33 cellular contexts compared by ENCODE assay signal in genomic region chr2:238565031-238565430, GRCh38.
"Had no signal": no experiment of that assay in that cellular context is flagged by ENCODE, and none has a peak within 500 bp of the region (broad histone marks: within the 10 kb centered on the region; RNA-seq: fewer than 3 reads in every experiment).

No MANE protein-coding gene starts in this region.

- H3K27ac Mint-ChIP-seq: activated B cell treated with CpG ODN at 0.5 μM for 24 hours; activated CD4-positive, alpha-beta memory T cell treated with anti-CD3 and anti-CD28 coated beads, Interleukin-2, amount 10 ng/mL, durations not matched to agents 7 days and 5 days; activated CD4-positive, alpha-beta T cell treated with anti-CD3 and anti-CD28 coated beads, Interleukin-2, amount 10 ng/mL, durations not matched to agents 24 days and 14 days; activated CD8-positive, alpha-beta memory T cell treated with anti-CD3 and anti-CD28 coated beads, Interleukin-2, amount 10 ng/mL, durations not matched to agents 7 days and 5 days; activated CD8-positive, alpha-beta T cell treated with anti-CD3 and anti-CD28 coated beads, Interleukin-2, amount 10 ng/mL, durations not matched to agents 7 days and 5 days; activated naive CD4-positive, alpha-beta T cell treated with anti-CD3 and anti-CD28 coated beads, Interleukin-2, amount 10 ng/mL, durations not matched to agents 7 days and 5 days; activated naive CD4-positive, alpha-beta T cell treated with anti-CD3 and anti-CD28 coated beads, Interleukin-2, amount 50 U/mL, for 24 hours; activated naive CD8-positive, alpha-beta T cell; activated T-cell treated with anti-CD3 and anti-CD28 coated beads, Interleukin-2, amount 50 U/mL, for 24 hours; activated T-helper 2 cell treated with anti-CD3 and anti-CD28 coated beads, Interferon-gamma antibody, Interleukin-2, Interleukin-4, amounts not matched to agents 10 μg/mL and 5 μg/mL and 100 μg/mL, durations not matched to agents 14 hours and 24 hours and 36 hours; T-helper 1 cell treated with Interleukin-12 subunit alpha and Interleukin-12 subunit beta and Interleukin-4 antibody, amounts not matched to agents 30 μg/mL and 1 μg/mL, for 36 hours; T-helper 2 cell treated with Interferon-gamma antibody and Interleukin-4, amounts not matched to agents 5 μg/mL and 100 μg/mL, for 36 hours had no signal

- H3K4me3 Mint-ChIP-seq: activated B cell treated with CpG ODN at 0.5 μM for 24 hours; activated CD4-positive, alpha-beta memory T cell treated with anti-CD3 and anti-CD28 coated beads, Interleukin-2, amount 10 ng/mL, durations not matched to agents 7 days and 5 days; activated CD4-positive, alpha-beta T cell treated with anti-CD3 and anti-CD28 coated beads, Interleukin-2, amount 10 ng/mL, durations not matched to agents 24 days and 14 days; activated CD8-positive, alpha-beta memory T cell treated with anti-CD3 and anti-CD28 coated beads, Interleukin-2, amount 10 ng/mL, durations not matched to agents 7 days and 5 days; activated CD8-positive, alpha-beta T cell treated with anti-CD3 and anti-CD28 coated beads, Interleukin-2, amount 10 ng/mL, durations not matched to agents 7 days and 5 days; activated naive CD4-positive, alpha-beta T cell treated with anti-CD3 and anti-CD28 coated beads, Interleukin-2, amount 10 ng/mL, durations not matched to agents 7 days and 5 days; activated naive CD4-positive, alpha-beta T cell treated with anti-CD3 and anti-CD28 coated beads, Interleukin-2, amount 50 U/mL, for 24 hours; activated naive CD8-positive, alpha-beta T cell; activated T-cell treated with anti-CD3 and anti-CD28 coated beads, Interleukin-2, amount 50 U/mL, for 24 hours; brain; central memory CD8-positive, alpha-beta T cell; T-helper 1 cell treated with Interleukin-12 subunit alpha and Interleukin-12 subunit beta and Interleukin-4 antibody, amounts not matched to agents 30 μg/mL and 1 μg/mL, for 36 hours; T-helper 2 cell treated with Interferon-gamma antibody and Interleukin-4, amounts not matched to agents 5 μg/mL and 100 μg/mL, for 36 hours had no signal

- H3K36me3 ChIP-seq: ascending aorta, cardiac muscle cell had no signal

- ATAC-seq: activated CD8-positive, alpha-beta memory T cell treated with anti-CD3 and anti-CD28 coated beads, Interleukin-2, amount 10 ng/mL, durations not matched to agents 7 days and 5 days; activated CD8-positive, alpha-beta T cell treated with anti-CD3 and anti-CD28 coated beads, Interleukin-2, amount 10 ng/mL, durations not matched to agents 7 days and 5 days had no signal

- H3K27ac ChIP-seq: ascending aorta, cardiac muscle cell, VCaP had no signal

- H3K27me3 ChIP-seq: ascending aorta, cardiac muscle cell had no signal

- DNase-seq: activated B cell treated with CpG ODN at 0.5 μM for 24 hours; activated CD4-positive, alpha-beta memory T cell treated with anti-CD3 and anti-CD28 coated beads, Interleukin-2, amount 10 ng/mL, durations not matched to agents 7 days and 5 days; activated CD4-positive, alpha-beta T cell treated with anti-CD3 and anti-CD28 coated beads for 4 hours; activated CD4-positive, alpha-beta T cell treated with anti-CD3 and anti-CD28 coated beads, Interleukin-2, amount 10 ng/mL, durations not matched to agents 24 days and 14 days; activated CD4-positive, alpha-beta T cell treated with anti-CD3 and anti-CD28 coated beads, Interleukin-2, amount 50 U/mL, for 48 hours; activated CD4-positive, CD25-positive, alpha-beta regulatory T cell treated with anti-CD3 and anti-CD28 coated beads, Interleukin-2, amount 50 U/mL, for 72 hours; activated CD8-positive, alpha-beta memory T cell treated with anti-CD3 and anti-CD28 coated beads for 24 hours; activated CD8-positive, alpha-beta memory T cell treated with anti-CD3 and anti-CD28 coated beads, Interleukin-2, amount 10 ng/mL, durations not matched to agents 7 days and 5 days; activated CD8-positive, alpha-beta memory T cell treated with anti-CD3 and anti-CD28 coated beads, Interleukin-2, amount 50 U/mL, for 48 hours; activated CD8-positive, alpha-beta T cell treated with anti-CD3 and anti-CD28 coated beads, Interleukin-2, amount 10 ng/mL, durations not matched to agents 7 days and 5 days; activated gamma-delta T cell; activated naive CD4-positive, alpha-beta T cell treated with anti-CD3 and anti-CD28 coated beads, Interleukin-2, amount 10 ng/mL, durations not matched to agents 7 days and 5 days; activated naive CD4-positive, alpha-beta T cell treated with Interleukin-2 at 50 U/mL for 16 hours; activated T-cell treated with anti-CD3 and anti-CD28 coated beads, Interleukin-2, amount 50 U/mL, for 24 hours; activated T-cell treated with anti-CD3 and anti-CD28 coated beads, Interleukin-2, amount 50 U/mL, for 48 hours; amygdala; anterior cingulate cortex; caudate nucleus; cerebellar nuclear complex; SW 1271; T-helper 1 cell; T-helper 2 cell; T-helper 9 cell had no signal

- H3K4me3 ChIP-seq: ascending aorta, cardiac muscle cell had no signal

- H3K36me3 Mint-ChIP-seq: activated CD8-positive, alpha-beta memory T cell treated with anti-CD3 and anti-CD28 coated beads, Interleukin-2, amount 10 ng/mL, durations not matched to agents 7 days and 5 days; activated naive CD4-positive, alpha-beta T cell treated with anti-CD3 and anti-CD28 coated beads, Interleukin-2, amount 10 ng/mL, durations not matched to agents 7 days and 5 days; activated naive CD4-positive, alpha-beta T cell treated with anti-CD3 and anti-CD28 coated beads, Interleukin-2, amount 50 U/mL, for 24 hours; activated naive CD8-positive, alpha-beta T cell; brain had no signal

- H3K9me3 ChIP-seq: ascending aorta had no signal

- H3K4me1 Mint-ChIP-seq: activated B cell treated with CpG ODN at 0.5 μM for 24 hours; activated CD4-positive, alpha-beta memory T cell treated with anti-CD3 and anti-CD28 coated beads, Interleukin-2, amount 10 ng/mL, durations not matched to agents 7 days and 5 days; activated CD4-positive, alpha-beta T cell treated with anti-CD3 and anti-CD28 coated beads, Interleukin-2, amount 10 ng/mL, durations not matched to agents 24 days and 14 days; activated CD8-positive, alpha-beta memory T cell treated with anti-CD3 and anti-CD28 coated beads, Interleukin-2, amount 10 ng/mL, durations not matched to agents 7 days and 5 days; activated naive CD4-positive, alpha-beta T cell treated with anti-CD3 and anti-CD28 coated beads, Interleukin-2, amount 10 ng/mL, durations not matched to agents 7 days and 5 days; activated naive CD4-positive, alpha-beta T cell treated with anti-CD3 and anti-CD28 coated beads, Interleukin-2, amount 50 U/mL, for 24 hours; central memory CD8-positive, alpha-beta T cell had no signal

- H3K27me3 Mint-ChIP-seq: activated CD4-positive, alpha-beta memory T cell treated with anti-CD3 and anti-CD28 coated beads, Interleukin-2, amount 10 ng/mL, durations not matched to agents 7 days and 5 days; activated CD4-positive, alpha-beta T cell treated with anti-CD3 and anti-CD28 coated beads, Interleukin-2, amount 10 ng/mL, durations not matched to agents 24 days and 14 days; activated naive CD4-positive, alpha-beta T cell treated with anti-CD3 and anti-CD28 coated beads, Interleukin-2, amount 10 ng/mL, durations not matched to agents 7 days and 5 days; activated naive CD4-positive, alpha-beta T cell treated with anti-CD3 and anti-CD28 coated beads, Interleukin-2, amount 50 U/mL, for 24 hours; activated naive CD8-positive, alpha-beta T cell; activated T-cell treated with anti-CD3 and anti-CD28 coated beads, Interleukin-2, amount 50 U/mL, for 24 hours had no signal

- H3K9me3 Mint-ChIP-seq: activated B cell treated with CpG ODN at 0.5 μM for 24 hours; activated CD4-positive, alpha-beta memory T cell treated with anti-CD3 and anti-CD28 coated beads, Interleukin-2, amount 10 ng/mL, durations not matched to agents 7 days and 5 days; activated CD4-positive, alpha-beta T cell treated with anti-CD3 and anti-CD28 coated beads, Interleukin-2, amount 10 ng/mL, durations not matched to agents 24 days and 14 days; activated naive CD4-positive, alpha-beta T cell treated with anti-CD3 and anti-CD28 coated beads, Interleukin-2, amount 10 ng/mL, durations not matched to agents 7 days and 5 days; activated naive CD4-positive, alpha-beta T cell treated with anti-CD3 and anti-CD28 coated beads, Interleukin-2, amount 50 U/mL, for 24 hours; activated T-cell treated with anti-CD3 and anti-CD28 coated beads, Interleukin-2, amount 50 U/mL, for 24 hours; activated T-helper 2 cell treated with anti-CD3 and anti-CD28 coated beads, Interferon-gamma antibody, Interleukin-2, Interleukin-4, amounts not matched to agents 10 μg/mL and 5 μg/mL and 100 μg/mL, durations not matched to agents 14 hours and 24 hours and 36 hours; brain; central memory CD8-positive, alpha-beta T cell; T-helper 1 cell treated with Interleukin-12 subunit alpha and Interleukin-12 subunit beta and Interleukin-4 antibody, amounts not matched to agents 30 μg/mL and 1 μg/mL, for 36 hours; T-helper 2 cell treated with Interferon-gamma antibody and Interleukin-4, amounts not matched to agents 5 μg/mL and 100 μg/mL, for 36 hours had no signal

- H3K4me1 ChIP-seq: ascending aorta had no signal
